ENCODE assay signal across 1 cellular context in the genomic region with DNA sequence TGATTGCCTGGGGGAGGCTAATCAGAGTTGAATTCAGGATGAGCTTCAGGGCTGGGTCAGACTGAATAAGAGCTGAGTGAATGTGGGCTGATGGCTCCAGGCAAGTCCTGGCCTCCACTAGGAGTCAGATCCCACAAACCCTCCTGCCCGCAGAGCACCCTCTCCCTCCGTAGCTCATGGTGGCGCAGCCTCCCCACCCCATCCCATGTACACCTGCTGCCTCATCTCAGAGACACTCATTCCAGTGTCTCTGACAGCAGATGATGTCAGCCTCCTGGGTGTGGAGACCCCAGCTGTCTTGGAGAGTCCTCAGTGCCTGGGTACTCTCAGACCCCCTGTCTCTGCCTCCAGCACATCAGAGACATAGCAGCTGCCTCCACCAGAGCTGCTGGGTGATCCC.
TF ChIP-seq lines count a peak whose summit lies in the region.

No MANE protein-coding gene starts in this region.

TF ChIP-seq in WTC11, 78 proteins besides CTCF, POLR2A, EP300 and RAD21 (continued from another document):
- TF ChIP-seq, protein P1, sequence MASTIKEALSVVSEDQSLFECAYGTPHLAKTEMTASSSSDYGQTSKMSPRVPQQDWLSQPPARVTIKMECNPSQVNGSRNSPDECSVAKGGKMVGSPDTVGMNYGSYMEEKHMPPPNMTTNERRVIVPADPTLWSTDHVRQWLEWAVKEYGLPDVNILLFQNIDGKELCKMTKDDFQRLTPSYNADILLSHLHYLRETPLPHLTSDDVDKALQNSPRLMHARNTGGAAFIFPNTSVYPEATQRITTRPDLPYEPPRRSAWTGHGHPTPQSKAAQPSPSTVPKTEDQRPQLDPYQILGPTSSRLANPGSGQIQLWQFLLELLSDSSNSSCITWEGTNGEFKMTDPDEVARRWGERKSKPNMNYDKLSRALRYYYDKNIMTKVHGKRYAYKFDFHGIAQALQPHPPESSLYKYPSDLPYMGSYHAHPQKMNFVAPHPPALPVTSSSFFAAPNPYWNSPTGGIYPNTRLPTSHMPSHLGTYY (CRISPR knock-in tag; IDR thresholded peaks at IDR 0.05): no peak
- TF ChIP-seq ZNF317 (CRISPR knock-in tag; IDR thresholded peaks at IDR 0.05; ENCODE audit: borderline replicate concordance, low read depth) (no peak), ZNF416 (CRISPR knock-in tag; IDR thresholded peaks at IDR 0.05) (no peak), CREB1 (CRISPR knock-in tag; IDR thresholded peaks at IDR 0.05) (no peak), FOXP1 (CRISPR knock-in tag; IDR thresholded peaks at IDR 0.05; ENCODE audit: borderline replicate concordance) (no peak)
- TF ChIP-seq, protein P2, sequence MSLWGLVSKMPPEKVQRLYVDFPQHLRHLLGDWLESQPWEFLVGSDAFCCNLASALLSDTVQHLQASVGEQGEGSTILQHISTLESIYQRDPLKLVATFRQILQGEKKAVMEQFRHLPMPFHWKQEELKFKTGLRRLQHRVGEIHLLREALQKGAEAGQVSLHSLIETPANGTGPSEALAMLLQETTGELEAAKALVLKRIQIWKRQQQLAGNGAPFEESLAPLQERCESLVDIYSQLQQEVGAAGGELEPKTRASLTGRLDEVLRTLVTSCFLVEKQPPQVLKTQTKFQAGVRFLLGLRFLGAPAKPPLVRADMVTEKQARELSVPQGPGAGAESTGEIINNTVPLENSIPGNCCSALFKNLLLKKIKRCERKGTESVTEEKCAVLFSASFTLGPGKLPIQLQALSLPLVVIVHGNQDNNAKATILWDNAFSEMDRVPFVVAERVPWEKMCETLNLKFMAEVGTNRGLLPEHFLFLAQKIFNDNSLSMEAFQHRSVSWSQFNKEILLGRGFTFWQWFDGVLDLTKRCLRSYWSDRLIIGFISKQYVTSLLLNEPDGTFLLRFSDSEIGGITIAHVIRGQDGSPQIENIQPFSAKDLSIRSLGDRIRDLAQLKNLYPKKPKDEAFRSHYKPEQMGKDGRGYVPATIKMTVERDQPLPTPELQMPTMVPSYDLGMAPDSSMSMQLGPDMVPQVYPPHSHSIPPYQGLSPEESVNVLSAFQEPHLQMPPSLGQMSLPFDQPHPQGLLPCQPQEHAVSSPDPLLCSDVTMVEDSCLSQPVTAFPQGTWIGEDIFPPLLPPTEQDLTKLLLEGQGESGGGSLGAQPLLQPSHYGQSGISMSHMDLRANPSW (CRISPR knock-in tag; conservative IDR thresholded peaks at IDR 0.05; ENCODE audit: low read depth): no peak
- TF ChIP-seq, protein P3, sequence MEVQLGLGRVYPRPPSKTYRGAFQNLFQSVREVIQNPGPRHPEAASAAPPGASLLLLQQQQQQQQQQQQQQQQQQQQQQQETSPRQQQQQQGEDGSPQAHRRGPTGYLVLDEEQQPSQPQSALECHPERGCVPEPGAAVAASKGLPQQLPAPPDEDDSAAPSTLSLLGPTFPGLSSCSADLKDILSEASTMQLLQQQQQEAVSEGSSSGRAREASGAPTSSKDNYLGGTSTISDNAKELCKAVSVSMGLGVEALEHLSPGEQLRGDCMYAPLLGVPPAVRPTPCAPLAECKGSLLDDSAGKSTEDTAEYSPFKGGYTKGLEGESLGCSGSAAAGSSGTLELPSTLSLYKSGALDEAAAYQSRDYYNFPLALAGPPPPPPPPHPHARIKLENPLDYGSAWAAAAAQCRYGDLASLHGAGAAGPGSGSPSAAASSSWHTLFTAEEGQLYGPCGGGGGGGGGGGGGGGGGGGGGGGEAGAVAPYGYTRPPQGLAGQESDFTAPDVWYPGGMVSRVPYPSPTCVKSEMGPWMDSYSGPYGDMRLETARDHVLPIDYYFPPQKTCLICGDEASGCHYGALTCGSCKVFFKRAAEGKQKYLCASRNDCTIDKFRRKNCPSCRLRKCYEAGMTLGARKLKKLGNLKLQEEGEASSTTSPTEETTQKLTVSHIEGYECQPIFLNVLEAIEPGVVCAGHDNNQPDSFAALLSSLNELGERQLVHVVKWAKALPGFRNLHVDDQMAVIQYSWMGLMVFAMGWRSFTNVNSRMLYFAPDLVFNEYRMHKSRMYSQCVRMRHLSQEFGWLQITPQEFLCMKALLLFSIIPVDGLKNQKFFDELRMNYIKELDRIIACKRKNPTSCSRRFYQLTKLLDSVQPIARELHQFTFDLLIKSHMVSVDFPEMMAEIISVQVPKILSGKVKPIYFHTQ (CRISPR knock-in tag; IDR thresholded peaks at IDR 0.05): no peak
